ENCODE assay signal across 8 cellular contexts in the genomic region with DNA sequence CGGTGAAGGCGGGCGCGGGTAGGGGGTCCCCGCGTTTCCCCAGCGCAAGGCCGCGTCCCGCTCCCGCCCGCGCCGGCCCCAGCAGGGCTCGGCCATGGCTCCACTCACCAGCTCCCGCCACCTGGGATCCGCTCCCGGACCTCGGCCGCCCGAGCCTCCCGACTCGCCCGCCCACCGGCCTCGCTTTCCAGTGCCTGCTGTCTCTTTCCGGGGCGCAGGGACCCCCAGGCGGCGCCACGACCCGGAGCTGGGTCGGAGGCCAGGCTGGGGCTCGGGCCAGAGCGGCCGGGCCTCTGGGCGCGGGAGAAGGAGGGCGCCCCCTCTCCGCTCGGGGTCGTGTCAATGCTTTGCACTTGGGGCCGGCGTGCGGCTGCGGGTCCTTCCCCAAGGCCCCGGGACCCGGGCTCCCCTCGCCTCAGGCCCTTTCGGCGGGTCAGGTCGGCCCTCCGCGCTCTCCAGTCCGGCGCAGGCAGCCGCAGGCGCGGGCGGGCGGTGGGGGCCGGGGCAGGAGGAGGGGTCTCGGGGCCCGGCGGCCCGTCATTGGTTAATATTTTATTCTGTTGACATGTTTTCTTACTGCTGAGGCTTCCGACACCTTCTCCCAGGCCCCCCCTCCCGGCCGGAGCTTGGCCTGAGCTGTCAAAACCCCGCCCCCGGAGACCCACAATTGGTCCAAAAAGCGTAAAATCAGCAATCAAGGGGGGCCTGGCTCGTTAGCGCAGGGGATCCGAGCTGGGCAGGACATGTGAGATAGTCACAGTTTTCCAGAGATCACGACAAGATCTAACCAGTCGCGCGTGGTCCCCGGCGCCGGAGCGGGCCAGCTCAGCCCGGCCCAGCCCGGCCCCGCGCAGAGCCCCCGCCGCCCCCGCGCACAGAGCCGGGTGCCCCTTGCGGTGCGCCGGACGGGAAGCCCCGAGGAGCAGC. TPM values are rescaled to one million over a fixed set of nuclear protein-coding genes. Genes with fewer than 3 reads are reported as not detected.
A peak's percentile ranks its signal among the peaks of the same experiment; 100 is the strongest.
DNase-seq lines count a peak whose midpoint lies in the region; ATAC-seq and TF ChIP-seq lines count a peak whose summit lies in the region.

A gene (plus strand): TSS at position 713 of the 927 bp plus-strand sequence. CDS start 334 bp downstream, outside the sequence.

- no peak for TF ChIP-seq EP300 in Ishikawa (IDR thresholded peaks at IDR 0.05; ENCODE audit: borderline replicate concordance)

- no peak within 1 kb of the TSS for H3K27ac Mint-ChIP-seq in CD4-positive, alpha-beta T cell
- peak within 1 kb of the TSS; percentile 60 for H3K27ac Mint-ChIP-seq in activated naive CD8-positive, alpha-beta T cell treated with anti-CD3 and anti-CD28 coated beads, Interleukin-2, amount 10 ng/mL, durations not matched to agents 7 days and 5 days

- no peaks in the 10 kb centered on the region for H3K9me3 Mint-ChIP-seq in CD4-positive, alpha-beta T cell
- H3K9me3 Mint-ChIP-seq in activated naive CD8-positive, alpha-beta T cell treated with anti-CD3 and anti-CD28 coated beads, Interleukin-2, amount 10 ng/mL, durations not matched to agents 7 days and 5 days, result no peaks in the 10 kb centered on the region

- no peak for TF ChIP-seq RAD21 in Ishikawa (IDR thresholded peaks at IDR 0.05; ENCODE audit: low read depth)

- peak within 1 kb of the TSS; percentile 84 for H3K4me3 ChIP-seq in right cardiac atrium (ENCODE audit: low read length)

- no peaks in the 10 kb centered on the region for H3K36me3 Mint-ChIP-seq in CD4-positive, alpha-beta T cell (ENCODE audit: low read depth)
- no peaks in the 10 kb centered on the region for H3K36me3 Mint-ChIP-seq in activated naive CD8-positive, alpha-beta T cell treated with anti-CD3 and anti-CD28 coated beads, Interleukin-2, amount 10 ng/mL, durations not matched to agents 7 days and 5 days

- peak within 1 kb of the TSS; percentile 64 for H3K4me3 Mint-ChIP-seq in CD4-positive, alpha-beta T cell
- H3K4me3 Mint-ChIP-seq in activated naive CD8-positive, alpha-beta T cell treated with anti-CD3 and anti-CD28 coated beads, Interleukin-2, amount 10 ng/mL, durations not matched to agents 7 days and 5 days, result peak within 1 kb of the TSS; percentile 60

- WGBS in right cardiac atrium, result 2% methylated on average over 97 of the region's 97 CpGs

- ATAC-seq in CD4-positive, alpha-beta T cell (ENCODE audit: poor library complexity), result no peak
- ATAC-seq in activated naive CD8-positive, alpha-beta T cell treated with anti-CD3 and anti-CD28 coated beads, Interleukin-2, amount 10 ng/mL, durations not matched to agents 7 days and 5 days (ENCODE audit: low read depth), result no peak
- ATAC-seq in right cardiac atrium, result peak; percentile 67 to 76
- no peak for ATAC-seq in esophagus mucosa

- peaks cover 82% of the 10 kb centered on the region for H3K27me3 ChIP-seq in CD4-positive, alpha-beta T cell (ENCODE audit: control insufficient read depth, insufficient read depth, low read length)
- H3K27me3 ChIP-seq in right cardiac atrium (ENCODE audit: control insufficient read depth, insufficient read depth), result no peaks in the 10 kb centered on the region

- no peaks in the 10 kb centered on the region for H3K9me3 ChIP-seq in CD4-positive, alpha-beta T cell (ENCODE audit: control insufficient read depth, low read length)
- H3K9me3 ChIP-seq in right cardiac atrium (ENCODE audit: control insufficient read depth, low read length), result no peaks in the 10 kb centered on the region

- peaks cover 44% of the 10 kb centered on the region for H3K4me1 Mint-ChIP-seq in CD4-positive, alpha-beta T cell (ENCODE audit: low read depth)
- peaks cover 29% of the 10 kb centered on the region for H3K4me1 Mint-ChIP-seq in activated naive CD8-positive, alpha-beta T cell treated with anti-CD3 and anti-CD28 coated beads, Interleukin-2, amount 10 ng/mL, durations not matched to agents 7 days and 5 days

- H3K27ac ChIP-seq in CD4-positive, alpha-beta T cell (ENCODE audit: low read depth, low read length), result no peak within 1 kb of the TSS
- peak within 1 kb of the TSS; percentile 46 for H3K27ac ChIP-seq in right cardiac atrium (ENCODE audit: low read length)

- DNase-seq in CD4-positive, alpha-beta T cell, result no peak
- no peak for DNase-seq in activated naive CD8-positive, alpha-beta T cell treated with anti-CD3 and anti-CD28 coated beads, Interleukin-2, amount 10 ng/mL, durations not matched to agents 7 days and 5 days
- DNase-seq in right cardiac atrium (peak; percentile 87 to 96 (median 94)), retina (peak; percentile 94), anterior cingulate cortex (lab: John Stamatoyannopoulos, UW) (no peak)
- no peak for DNase-seq in stimulated activated CD4-positive, alpha-beta T cell treated with anti-CD3 and anti-CD28 coated beads, Interleukin-4, amount 100 ng/mL, for 4 hours

- intact Hi-C loops in CD4-positive, alpha-beta T cell (cut with DNase I, micrococcal nuclease), result loop anchor here in 1 of 2 experiments (10.0 kb wide), 2 partner anchors 265 to 675 kb away; no protein-coding TSS in a partner anchor
- intact Hi-C loops in right cardiac atrium (cut with DNase I), result loop anchor here (10.0 kb wide), 4 partner anchors 145 to 675 kb away; no protein-coding TSS in a partner anchor

- no peak for TF ChIP-seq CTCF in CD4-positive, alpha-beta T cell (IDR thresholded peaks at IDR 0.05)

- POLR2A ChIA-PET in CD4-positive, alpha-beta T cell (lab: Charles Lee), result no interaction called here
- POLR2A ChIA-PET in activated naive CD8-positive, alpha-beta T cell treated with anti-CD3 and anti-CD28 coated beads, Interleukin-2, amount 10 ng/mL, durations not matched to agents 7 days and 5 days (lab: Charles Lee), result no interaction called here

- CTCF ChIA-PET in CD4-positive, alpha-beta T cell (lab: Charles Lee), result no interaction called here

- H3K27me3 Mint-ChIP-seq in CD4-positive, alpha-beta T cell, result peaks cover 68% of the 10 kb centered on the region
- peaks cover 68% of the 10 kb centered on the region for H3K27me3 Mint-ChIP-seq in activated naive CD8-positive, alpha-beta T cell treated with anti-CD3 and anti-CD28 coated beads, Interleukin-2, amount 10 ng/mL, durations not matched to agents 7 days and 5 days

- H3K4me1 ChIP-seq in right cardiac atrium (ENCODE audit: control insufficient read depth, insufficient read depth, low read length), result no peaks in the 10 kb centered on the region

TF ChIP-seq in Ishikawa, 13 proteins besides CTCF, POLR2A, EP300 and RAD21:
- TF ChIP-seq TEAD4 (IDR thresholded peaks at IDR 0.05) (no peak), CREB1 (IDR thresholded peaks at IDR 0.05; ENCODE audit: low read depth) (no peak), TCF12 (IDR thresholded peaks at IDR 0.05; ENCODE audit: low read depth) (peak; percentile 9; the same call in 1 of the 2 replicates), FOXM1 (IDR thresholded peaks at IDR 0.05; ENCODE audit: borderline replicate concordance, low read depth) (no peak), ZBTB7A (IDR thresholded peaks at IDR 0.05; ENCODE audit: low read depth) (peak; percentile 97), CEBPB (IDR thresholded peaks at IDR 0.05) (no peak), EGR1 (IDR thresholded peaks at IDR 0.05) (no peak), NFIC (IDR thresholded peaks at IDR 0.05) (no peak), TAF1 (IDR thresholded peaks at IDR 0.05; ENCODE audit: low read depth) (peak; percentile 60), YY1 (IDR thresholded peaks at IDR 0.05; ENCODE audit: low read depth) (0 out of 2 replicates have a peak, but pooled peaks have one; percentile 40)
- TF ChIP-seq, protein P1, sequence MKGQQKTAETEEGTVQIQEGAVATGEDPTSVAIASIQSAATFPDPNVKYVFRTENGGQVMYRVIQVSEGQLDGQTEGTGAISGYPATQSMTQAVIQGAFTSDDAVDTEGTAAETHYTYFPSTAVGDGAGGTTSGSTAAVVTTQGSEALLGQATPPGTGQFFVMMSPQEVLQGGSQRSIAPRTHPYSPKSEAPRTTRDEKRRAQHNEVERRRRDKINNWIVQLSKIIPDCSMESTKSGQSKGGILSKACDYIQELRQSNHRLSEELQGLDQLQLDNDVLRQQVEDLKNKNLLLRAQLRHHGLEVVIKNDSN (IDR thresholded peaks at IDR 0.05), result no peak
- TF ChIP-seq, protein P2, sequence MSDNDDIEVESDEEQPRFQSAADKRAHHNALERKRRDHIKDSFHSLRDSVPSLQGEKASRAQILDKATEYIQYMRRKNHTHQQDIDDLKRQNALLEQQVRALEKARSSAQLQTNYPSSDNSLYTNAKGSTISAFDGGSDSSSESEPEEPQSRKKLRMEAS (IDR thresholded peaks at IDR 0.05), result no peak; the same call in 1 of the 2 replicates
- TF ChIP-seq, protein P3, sequence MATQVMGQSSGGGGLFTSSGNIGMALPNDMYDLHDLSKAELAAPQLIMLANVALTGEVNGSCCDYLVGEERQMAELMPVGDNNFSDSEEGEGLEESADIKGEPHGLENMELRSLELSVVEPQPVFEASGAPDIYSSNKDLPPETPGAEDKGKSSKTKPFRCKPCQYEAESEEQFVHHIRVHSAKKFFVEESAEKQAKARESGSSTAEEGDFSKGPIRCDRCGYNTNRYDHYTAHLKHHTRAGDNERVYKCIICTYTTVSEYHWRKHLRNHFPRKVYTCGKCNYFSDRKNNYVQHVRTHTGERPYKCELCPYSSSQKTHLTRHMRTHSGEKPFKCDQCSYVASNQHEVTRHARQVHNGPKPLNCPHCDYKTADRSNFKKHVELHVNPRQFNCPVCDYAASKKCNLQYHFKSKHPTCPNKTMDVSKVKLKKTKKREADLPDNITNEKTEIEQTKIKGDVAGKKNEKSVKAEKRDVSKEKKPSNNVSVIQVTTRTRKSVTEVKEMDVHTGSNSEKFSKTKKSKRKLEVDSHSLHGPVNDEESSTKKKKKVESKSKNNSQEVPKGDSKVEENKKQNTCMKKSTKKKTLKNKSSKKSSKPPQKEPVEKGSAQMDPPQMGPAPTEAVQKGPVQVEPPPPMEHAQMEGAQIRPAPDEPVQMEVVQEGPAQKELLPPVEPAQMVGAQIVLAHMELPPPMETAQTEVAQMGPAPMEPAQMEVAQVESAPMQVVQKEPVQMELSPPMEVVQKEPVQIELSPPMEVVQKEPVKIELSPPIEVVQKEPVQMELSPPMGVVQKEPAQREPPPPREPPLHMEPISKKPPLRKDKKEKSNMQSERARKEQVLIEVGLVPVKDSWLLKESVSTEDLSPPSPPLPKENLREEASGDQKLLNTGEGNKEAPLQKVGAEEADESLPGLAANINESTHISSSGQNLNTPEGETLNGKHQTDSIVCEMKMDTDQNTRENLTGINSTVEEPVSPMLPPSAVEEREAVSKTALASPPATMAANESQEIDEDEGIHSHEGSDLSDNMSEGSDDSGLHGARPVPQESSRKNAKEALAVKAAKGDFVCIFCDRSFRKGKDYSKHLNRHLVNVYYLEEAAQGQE (IDR thresholded peaks at IDR 0.05; ENCODE audit: low read depth), result no peak

RNA-seq across cellular contexts. Expression of the gene that starts here (rescaled TPM):
- under 1 TPM in 1 of 2 experiments, not detected in 1; 0.06 TPM for total RNA-seq in CD4-positive, alpha-beta T cell
- total RNA-seq in activated naive CD8-positive, alpha-beta T cell treated with anti-CD3 and anti-CD28 coated beads, Interleukin-2, amount 10 ng/mL, durations not matched to agents 7 days and 5 days, result not detected
- total RNA-seq in right cardiac atrium (10 to 100 TPM in 2 of 4 donors, 1 to 10 TPM in 2; 5.9 to 12.4 (median 8.1) TPM), esophagus mucosa (1.6 TPM)
- 9.5 TPM for polyA plus RNA-seq in right cardiac atrium

Comparison
In these comparisons a context has a peak if more than half of its experiments do, and no peak if none do; other contexts are left out.
1. ATAC-seq: peak in right cardiac atrium (2 of 2); none in CD4-positive, alpha-beta T cell (single experiment), activated naive CD8-positive, alpha-beta T cell treated with anti-CD3 and anti-CD28 coated beads, Interleukin-2, amount 10 ng/mL, durations not matched to agents 7 days and 5 days (single experiment) and esophagus mucosa (single experiment).
2. DNase-seq: peak in right cardiac atrium (3 of 3) and retina (single experiment); none in CD4-positive, alpha-beta T cell (0 of 10), activated naive CD8-positive, alpha-beta T cell treated with anti-CD3 and anti-CD28 coated beads, Interleukin-2, amount 10 ng/mL, durations not matched to agents 7 days and 5 days (single experiment), anterior cingulate cortex (0 of 58) and stimulated activated CD4-positive, alpha-beta T cell treated with anti-CD3 and anti-CD28 coated beads, Interleukin-4, amount 100 ng/mL, for 4 hours (0 of 2).